Comparison of ENCODE assay signal across 1 cellular context in genomic region chr2:161166538-161167409, GRCh38.
TF ChIP-seq lines count a peak whose summit lies in the region.

No MANE protein-coding gene starts in this region.

TF ChIP-seq in GM12878, 131 proteins besides CTCF, POLR2A, EP300 and RAD21 (continued from another document):
- TF ChIP-seq E2F8 (IDR thresholded peaks at IDR 0.05; ENCODE audit: low read depth, partially characterized antibody): peak; percentile 66
- peak; percentile 48 for TF ChIP-seq SP1 (IDR thresholded peaks at IDR 0.05; ENCODE audit: low read depth, low read length)
- TF ChIP-seq EED (IDR thresholded peaks at IDR 0.05; ENCODE audit: low read depth): peak; percentile 99
- TF ChIP-seq KDM1A (IDR thresholded peaks at IDR 0.05; ENCODE audit: borderline replicate concordance): no peak
- peak; percentile 75 for TF ChIP-seq POU2F2 (IDR thresholded peaks at IDR 0.05; ENCODE audit: borderline replicate concordance, low read depth, low read length)
- 0 out of 2 replicates have a peak, but pooled peaks have one; percentile 31 for TF ChIP-seq WRNIP1 (IDR thresholded peaks at IDR 0.05; ENCODE audit: borderline replicate concordance, low read depth, low read length)
- TF ChIP-seq BCL3 (IDR thresholded peaks at IDR 0.05; ENCODE audit: borderline replicate concordance, insufficient read depth, low read depth, low read length, poor library complexity, severe bottlenecking): peak; percentile 93
- no peak for TF ChIP-seq TCF3 (IDR thresholded peaks at IDR 0.05; ENCODE audit: borderline replicate concordance, insufficient read depth, low read depth, low read length)
- no peak for TF ChIP-seq CBX3 (IDR thresholded peaks at IDR 0.05; ENCODE audit: borderline replicate concordance, low read depth)
- TF ChIP-seq SRF (IDR thresholded peaks at IDR 0.05; ENCODE audit: low read depth in 2 of 2, low read length in 2 of 2): peak in 1 of 2 experiments; percentile 67; a peak in 2 of 4 replicates
- 0 out of 2 replicates have a peak, but pooled peaks have one; percentile 77 for TF ChIP-seq TBL1XR1 (IDR thresholded peaks at IDR 0.05; ENCODE audit: low read depth, low read length)
- no peak for TF ChIP-seq USF1 (IDR thresholded peaks at IDR 0.05; ENCODE audit: borderline replicate concordance, extremely low read length, insufficient read depth, low read depth, low read length)
- TF ChIP-seq MTA2 (IDR thresholded peaks at IDR 0.05; ENCODE audit: low read depth): peak; percentile 94
- TF ChIP-seq CUX1 (IDR thresholded peaks at IDR 0.05; ENCODE audit: insufficient replicate concordance, low read depth, low read length): no peak
- TF ChIP-seq SMC3 (IDR thresholded peaks at IDR 0.05; ENCODE audit: borderline replicate concordance, low read length): no peak
- TF ChIP-seq CEBPB (IDR thresholded peaks at IDR 0.05; ENCODE audit: borderline replicate concordance in 1 of 2, low read depth in 2 of 2, low read length in 2 of 2): 0 out of 4 replicates have a peak, but pooled peaks of 1 of the 2 experiments have one; percentile 46
- TF ChIP-seq KLF5 (IDR thresholded peaks at IDR 0.05; ENCODE audit: partially characterized antibody): peak; percentile 51
- peak in 1 of 2 experiments; percentile 95; a peak in 2 of 4 replicates for TF ChIP-seq ETV6 (conservative IDR thresholded peaks at IDR 0.05 in 1 of 2, IDR thresholded peaks at IDR 0.05 in 1 of 2; ENCODE audit: borderline replicate concordance in 1 of 2, low read depth in 1 of 2)
- peak; percentile 97 for TF ChIP-seq RELA (IDR thresholded peaks at IDR 0.05; ENCODE audit: borderline replicate concordance, partially characterized antibody)
- no peak for TF ChIP-seq SIN3A (IDR thresholded peaks at IDR 0.05; ENCODE audit: low read depth, low read length)
- TF ChIP-seq PML (IDR thresholded peaks at IDR 0.05; ENCODE audit: low read length): peak; percentile 87
- no peak for TF ChIP-seq STAT3 (IDR thresholded peaks at IDR 0.05; ENCODE audit: low read depth, low read length)
- no peak for TF ChIP-seq ZBTB11 (CRISPR knock-in tag; IDR thresholded peaks at IDR 0.05)
- no peak for TF ChIP-seq ASH2L (IDR thresholded peaks at IDR 0.05; ENCODE audit: borderline replicate concordance, low read depth)
- TF ChIP-seq ESRRA (IDR thresholded peaks at IDR 0.05; ENCODE audit: low read length): no peak
- TF ChIP-seq ZNF207 (IDR thresholded peaks at IDR 0.05; ENCODE audit: borderline replicate concordance): peak; percentile 15; the same call in 1 of the 2 replicates
- TF ChIP-seq MTA3 (IDR thresholded peaks at IDR 0.05; ENCODE audit: borderline replicate concordance, low read length): peak; percentile 97
- 0 out of 2 replicates have a peak, but pooled peaks have one; percentile 12 for TF ChIP-seq NKRF (conservative IDR thresholded peaks at IDR 0.05)
- TF ChIP-seq HDGF (IDR thresholded peaks at IDR 0.05): peak; percentile 63
- TF ChIP-seq NFXL1 (IDR thresholded peaks at IDR 0.05; ENCODE audit: borderline replicate concordance): no peak
- TF ChIP-seq RUNX3 (IDR thresholded peaks at IDR 0.05; ENCODE audit: low read length): peak; percentile 99
- no peak for TF ChIP-seq TARDBP (IDR thresholded peaks at IDR 0.05; ENCODE audit: borderline replicate concordance)
- TF ChIP-seq LARP7 (IDR thresholded peaks at IDR 0.05): 0 out of 2 replicates have a peak, but pooled peaks have one; percentile 48
- no peak for TF ChIP-seq SPI1 (IDR thresholded peaks at IDR 0.05; ENCODE audit: borderline replicate concordance, insufficient read depth, low read depth, low read length)
- TF ChIP-seq SMARCA5 (IDR thresholded peaks at IDR 0.05): peak; percentile 91
